In genomic region chr10:113733635-113734034, GRCh38 we compare ENCODE assay signal across 35 cellular contexts. TPM values are rescaled to one million over a fixed set of nuclear protein-coding genes. Genes with fewer than 3 reads are reported as not detected.
"Had no signal": no experiment of that assay in that cellular context is flagged by ENCODE, and none has a peak within 500 bp of the region (broad histone marks: within the 10 kb centered on the region; RNA-seq: fewer than 3 reads in every experiment).

No MANE protein-coding gene starts in this region.

- H3K4me1 ChIP-seq: adrenal gland, breast epithelium had no signal

- ATAC-seq: activated CD8-positive, alpha-beta T cell treated with anti-CD3 and anti-CD28 coated beads for 36 hours; activated naive CD4-positive, alpha-beta T cell treated with anti-CD3 and anti-CD28 coated beads, Interleukin-2, amount 50 U/mL, for 72 hours; body of pancreas had no signal

- DNase-seq: activated B cell treated with CpG ODN at 0.5 μM for 24 hours; activated CD4-positive, alpha-beta memory T cell treated with anti-CD3 and anti-CD28 coated beads for 36 hours; activated CD4-positive, alpha-beta T cell treated with anti-CD3 and anti-CD28 coated beads for 4 hours; activated CD4-positive, alpha-beta T cell treated with anti-CD3 and anti-CD28 coated beads, Interleukin-2, amount 10 ng/mL, durations not matched to agents 24 days and 14 days; activated CD4-positive, alpha-beta T cell treated with anti-CD3 and anti-CD28 coated beads, Interleukin-2, amount 50 U/mL, for 1 hour; activated CD4-positive, alpha-beta T cell treated with anti-CD3 and anti-CD28 coated beads, Interleukin-2, amount 50 U/mL, for 4 hours; activated CD4-positive, CD25-positive, alpha-beta regulatory T cell treated with anti-CD3 and anti-CD28 coated beads, Interleukin-2, amount 50 U/mL, for 72 hours; activated CD8-positive, alpha-beta memory T cell treated with anti-CD3 and anti-CD28 coated beads, Interleukin-2, amount 50 U/mL, for 48 hours; activated CD8-positive, alpha-beta T cell treated with anti-CD3 and anti-CD28 coated beads for 36 hours; activated effector memory CD4-positive, alpha-beta T cell treated with Interleukin-2 at 50 U/mL for 16 hours; activated gamma-delta T cell; activated naive CD4-positive, alpha-beta T cell; activated naive CD4-positive, alpha-beta T cell treated with anti-CD3 and anti-CD28 coated beads for 36 hours; activated naive CD4-positive, alpha-beta T cell treated with anti-CD3 and anti-CD28 coated beads, Interleukin-2, amount 50 U/mL, for 16 hours; activated naive CD8-positive, alpha-beta T cell treated with anti-CD3 and anti-CD28 coated beads for 36 hours; activated T-cell treated with anti-CD3 and anti-CD28 coated beads, Interleukin-2, amount 50 U/mL, for 24 hours; activated T-cell treated with anti-CD3 and anti-CD28 coated beads, Interleukin-2, amount 50 U/mL, for 48 hours; adrenal gland; amniotic stem cell; aorta; brain microvascular endothelial cell; central memory CD4-positive, alpha-beta T cell; T-helper 1 cell; T-helper 2 cell; T-helper 9 cell had no signal

- H3K27ac ChIP-seq: adrenal gland, brain microvascular endothelial cell, breast epithelium, VCaP had no signal

- H3K27me3 ChIP-seq: adrenal gland, body of pancreas, brain microvascular endothelial cell, breast epithelium had no signal

- H3K4me3 ChIP-seq: adrenal gland, body of pancreas, breast epithelium had no signal

- FAIRE-seq: astrocyte, TTC549 had no signal

- H3K9me3 ChIP-seq: adrenal gland, body of pancreas had no signal

RNA-seq across cellular contexts. Expression of gene PLEKHS1, which starts 17.8 kb away (rescaled TPM):
- total RNA-seq: activated B cell treated with CpG ODN at 0.5 μM for 24 hours; activated CD4-positive, alpha-beta memory T cell treated with anti-CD3 and anti-CD28 coated beads for 36 hours; activated CD4-positive, alpha-beta T cell treated with anti-CD3 and anti-CD28 coated beads, Interleukin-2, amount 10 ng/mL, durations not matched to agents 24 days and 14 days; activated CD8-positive, alpha-beta memory T cell treated with anti-CD3 and anti-CD28 coated beads for 36 hours; activated CD8-positive, alpha-beta T cell treated with anti-CD3 and anti-CD28 coated beads for 36 hours; activated naive CD4-positive, alpha-beta T cell treated with anti-CD3 and anti-CD28 coated beads for 36 hours; activated naive CD4-positive, alpha-beta T cell treated with anti-CD3 and anti-CD28 coated beads, Interleukin-2, amount 50 U/mL, for 72 hours; activated T-helper 2 cell treated with anti-CD3 and anti-CD28 coated beads, Interferon-gamma antibody, Interleukin-2, Interleukin-4, amounts not matched to agents 10 μg/mL and 5 μg/mL and 100 μg/mL, durations not matched to agents 14 hours and 24 hours and 36 hours; adrenal gland; astrocyte; cardiac septum; cerebellum had no signal
